In the genomic region with DNA sequence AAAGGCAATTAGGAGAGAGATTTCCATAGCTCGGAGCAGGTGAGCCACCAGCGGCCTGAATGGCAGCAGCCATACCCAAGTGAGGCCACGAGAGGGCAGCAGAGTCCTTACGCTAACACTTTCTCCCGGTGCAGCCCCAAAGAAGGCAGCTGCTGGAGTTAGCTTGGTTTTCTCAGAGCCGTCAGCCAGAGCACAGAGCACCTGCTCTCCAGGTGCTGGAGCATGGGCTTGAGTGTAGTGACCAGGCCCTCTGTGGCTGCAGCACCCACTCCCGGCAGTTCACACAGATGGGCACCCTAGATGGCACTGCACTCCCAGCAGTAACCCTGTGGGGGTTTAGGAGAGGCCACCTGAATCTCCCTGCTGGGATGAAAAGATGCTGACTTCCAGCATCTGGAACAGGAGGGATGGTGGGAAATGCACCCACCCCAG, we compare ENCODE assay signal across 8 cellular contexts. TPM values are rescaled to one million over a fixed set of nuclear protein-coding genes. Genes with fewer than 3 reads are reported as not detected.
DNase-seq lines count a peak whose midpoint lies in the region; ATAC-seq and TF ChIP-seq lines count a peak whose summit lies in the region.

No MANE protein-coding gene starts in this region.

- H3K4me3 ChIP-seq in SJCRH30 (no peak overlapping the region), osteoblast (ENCODE audit: insufficient read depth, low read length) (no peak overlapping the region), thyroid gland (replicated peaks in 1 of 3) (no peak overlapping the region)

- H3K36me3 ChIP-seq in SJCRH30, result no peaks in the 10 kb centered on the region
- no peaks in the 10 kb centered on the region for H3K36me3 ChIP-seq in osteoblast (ENCODE audit: insufficient read depth, low read length)
- no peaks in the 10 kb centered on the region for H3K36me3 ChIP-seq in thyroid gland

- TF ChIP-seq CTCF in osteoblast (IDR thresholded peaks at IDR 0.05; ENCODE audit: extremely low read depth, low read depth, low read length) (peak; percentile 97), thyroid gland (IDR thresholded peaks at IDR 0.05) (peak; percentile 90 to 99 (median 98))

- no peak overlapping the region for H3K27ac ChIP-seq in SJCRH30
- H3K27ac ChIP-seq in osteoblast (ENCODE audit: low read depth, low read length), result no peak overlapping the region
- peak overlapping the region; percentile 81 to 92 (median 90) for H3K27ac ChIP-seq in thyroid gland

- H3K4me2 ChIP-seq in osteoblast (ENCODE audit: insufficient read depth, low read length), result no peak overlapping the region

- TF ChIP-seq POLR2A in thyroid gland (IDR thresholded peaks at IDR 0.05), result no peak

- no peak overlapping the region for H2AFZ ChIP-seq in osteoblast (ENCODE audit: low read length)

- H3K27me3 ChIP-seq in SJCRH30 (no peaks in the 10 kb centered on the region), osteoblast (ENCODE audit: insufficient read depth, low read length) (no peaks in the 10 kb centered on the region), thyroid gland (no peaks in the 10 kb centered on the region)

- DNase-seq in COLO829 (ENCODE audit: low spot score), result peak; percentile 93
- DNase-seq in MV-4-11 (lab: John Stamatoyannopoulos, UW), result peak; percentile 63
- peak; percentile 78 to 92 for DNase-seq in SJCRH30
- peak; percentile 74 for DNase-seq in activated gamma-delta T cell treated with anti-CD3 and anti-CD28 coated beads, Interleukin-2, amount 50 U/mL, for 16 hours (ENCODE audit: low read depth)
- peak; percentile 91 for DNase-seq in germinal center (ENCODE audit: low spot score)
- peak; percentile 97 for DNase-seq in osteoblast (ENCODE audit: insufficient read length, low spot score, missing footprints)
- DNase-seq in thyroid gland, result peak; percentile 91 to 93

- WGBS in thyroid gland, 2 donors, result 15% methylated on average over 3 of the region's 7 CpGs; no CpG with 5 or more reads in 1 of the 2 donors

- no peaks in the 10 kb centered on the region for H3K4me1 ChIP-seq in SJCRH30
- H3K4me1 ChIP-seq in osteoblast (ENCODE audit: insufficient read depth, low read length), result peaks cover 17% of the 10 kb centered on the region
- H3K4me1 ChIP-seq in thyroid gland, result peaks cover 35 to 48% of the 10 kb centered on the region in 2 donors

- no peaks in the 10 kb centered on the region for H3K9me3 ChIP-seq in SJCRH30 (replicated peaks)
- H3K9me3 ChIP-seq in osteoblast (ENCODE audit: low read depth, low read length), result no peaks in the 10 kb centered on the region
- H3K9me3 ChIP-seq in thyroid gland, result no peaks in the 10 kb centered on the region

- H4K20me1 ChIP-seq in osteoblast (ENCODE audit: insufficient read depth, low read length), result no peaks in the 10 kb centered on the region

- intact Hi-C loops in thyroid gland (cut with DNase I), result loop anchor here (2.0 kb wide), 1 partner anchor 49 kb away; no protein-coding TSS in a partner anchor

- H3K79me2 ChIP-seq in osteoblast (ENCODE audit: insufficient read depth, low read length), result no peaks in the 10 kb centered on the region

- ATAC-seq in GM21825 (IDR thresholded peaks at IDR 0.05; ENCODE audit: unreplicated experiment), result peak; percentile 63

RNA-seq across cellular contexts. Expression of a gene that starts 45.8 kb away (rescaled TPM):
- total RNA-seq in SJCRH30 (2014; rRNA removed; shearing (Covaris generic)), result 5.2 and 5.5 TPM in 2 replicates
- 1.8 and 2.9 TPM in 2 replicates for total RNA-seq in osteoblast
- total RNA-seq in thyroid gland, result 1 to 10 TPM; 2.3 to 3.6 (median 3.1) TPM

RNA-seq across cellular contexts. Expression of a gene that starts 48.0 kb away (rescaled TPM):
- total RNA-seq in SJCRH30 (2014; rRNA removed; shearing (Covaris generic)), result 2.1 and 2.2 TPM in 2 replicates
- total RNA-seq in osteoblast, result 2.7 and 3.6 TPM in 2 replicates
- total RNA-seq in thyroid gland, result 10 to 100 TPM; 16.8 to 41.0 (median 26.8) TPM

Comparison
In these comparisons a context has a peak if more than half of its experiments do, and no peak if none do; other contexts are left out.
1. H3K27ac ChIP-seq: peak in thyroid gland (3 of 3); none in SJCRH30 (single experiment) and osteoblast (single experiment).
2. Peak in every context shown above with its lines, with median percentiles within 50 percentile points of each other: DNase-seq.